11 cellular contexts compared by ENCODE assay signal in genomic region chr1:147177611-147178370, GRCh38. TPM values are rescaled to one million over a fixed set of nuclear protein-coding genes. Genes with fewer than 3 reads are reported as not detected.
DNase-seq lines count a peak whose midpoint lies in the region; ATAC-seq and TF ChIP-seq lines count a peak whose summit lies in the region.
"Had no signal": no experiment of that assay in that cellular context is flagged by ENCODE, and none has a peak within 500 bp of the region (broad histone marks: within the 10 kb centered on the region; RNA-seq: fewer than 3 reads in every experiment).

No MANE protein-coding gene starts in this region.

- DNase-seq in GM23248: peak; percentile 63
- no peak for DNase-seq in brain microvascular endothelial cell
- DNase-seq in central memory CD4-positive, alpha-beta T cell: no peak
- no peak for DNase-seq in NCI-H1105 (lab: John Stamatoyannopoulos, UW)
- no peak for DNase-seq in amygdala (lab: John Stamatoyannopoulos, UW)
- DNase-seq: head of caudate nucleus had no signal

- H3K4me2 ChIP-seq in GM23248 (ENCODE audit: unreplicated experiment): peak overlapping the region; percentile 79
- H3K4me2 ChIP-seq: KMS-11 had no signal

- peak; percentile 32 for TF ChIP-seq CTCF in brain microvascular endothelial cell (IDR thresholded peaks at IDR 0.05; ENCODE audit: low read depth, low read length, missing control alignments)

- H3K36me3 Mint-ChIP-seq in stimulated activated memory B cell treated with anti-CD40 and anti-IgM and Interleukin-4, amounts not matched to agents 10 μg/mL and 1 μg/mL and 100 μg/mL, for 72 hours: peaks cover 19% of the 10 kb centered on the region

- peaks cover 19% of the 10 kb centered on the region for H3K79me2 ChIP-seq in GM23248 (ENCODE audit: insufficient read depth)

- H3K4me1 Mint-ChIP-seq in stimulated activated memory B cell treated with anti-CD40 and anti-IgM and Interleukin-4, amounts not matched to agents 10 μg/mL and 1 μg/mL and 100 μg/mL, for 72 hours: peaks cover 14% of the 10 kb centered on the region

- H2AFZ ChIP-seq in GM23248: peak overlapping the region; percentile 93

- no peaks in the 10 kb centered on the region for H3K27me3 ChIP-seq in GM23248 (replicated peaks; ENCODE audit: insufficient read depth)
- H3K27me3 ChIP-seq in brain microvascular endothelial cell (replicated peaks): no peaks in the 10 kb centered on the region
- H3K27me3 ChIP-seq in iPS-15b (ENCODE audit: control insufficient read depth, insufficient read depth, low read length): peaks cover 12% of the 10 kb centered on the region

- H3K4me3 Mint-ChIP-seq in stimulated activated memory B cell treated with anti-CD40 and anti-IgM and Interleukin-4, amounts not matched to agents 10 μg/mL and 1 μg/mL and 100 μg/mL, for 72 hours: no peak overlapping the region

- in situ Hi-C loops in GM23248 (cut with MboI) (loop anchor here (10.0 kb wide), 1 partner anchor 47 kb away; the partner anchor contains the start of gene FMO5), brain microvascular endothelial cell (cut with HindIII; ENCODE audit: low pct_ligation_motif_present, low sequenced_read_pairs) (no loop called here)

- WGBS in GM23248 (ENCODE audit: low coverage in 1 of 2, low lambda C conversion rate in 2 of 2, missing lambda C conversion rate in 2 of 2), 2 experiments: 5 to 7% methylated on average over 25 to 29 of the region's 36 CpGs

- no peaks in the 10 kb centered on the region for H4K20me1 ChIP-seq in GM23248 (ENCODE audit: insufficient read depth)

- peak overlapping the region; percentile 31 for H3K27ac ChIP-seq in GM23248
- H3K27ac ChIP-seq in brain microvascular endothelial cell: no peak overlapping the region
- H3K27ac ChIP-seq: KMS-11 had no signal

- H3K9me3 Mint-ChIP-seq in stimulated activated memory B cell treated with anti-CD40 and anti-IgM and Interleukin-4, amounts not matched to agents 10 μg/mL and 1 μg/mL and 100 μg/mL, for 72 hours: no peaks in the 10 kb centered on the region

- no peaks in the 10 kb centered on the region for H3K9me3 ChIP-seq in GM23248 (ENCODE audit: low read depth)
- no peaks in the 10 kb centered on the region for H3K9me3 ChIP-seq in iPS-15b (ENCODE audit: control insufficient read depth, insufficient read depth, low read length)

- no peaks in the 10 kb centered on the region for H3K36me3 ChIP-seq in GM23248 (ENCODE audit: low read depth)
- no peaks in the 10 kb centered on the region for H3K36me3 ChIP-seq in brain microvascular endothelial cell (replicated peaks)
- H3K36me3 ChIP-seq in iPS-15b (ENCODE audit: control insufficient read depth, insufficient read depth, low read length): no peaks in the 10 kb centered on the region

- H3K9ac ChIP-seq in GM23248 (peak overlapping the region; percentile 66), iPS-15b (ENCODE audit: low read depth, low read length) (no peak overlapping the region)
- H3K9ac ChIP-seq: KMS-11 had no signal

- ATAC-seq in stimulated activated memory B cell treated with anti-CD40 and anti-IgM and Interleukin-4, amounts not matched to agents 10 μg/mL and 1 μg/mL and 100 μg/mL, for 72 hours: peak; percentile 34
- no peak for ATAC-seq in GM19351 (IDR thresholded peaks at IDR 0.05; ENCODE audit: unreplicated experiment)

- peaks cover 20% of the 10 kb centered on the region for H3F3A ChIP-seq in GM23248 (ENCODE audit: insufficient read depth)

- H3K9me2 ChIP-seq in GM23248 (ENCODE audit: insufficient read depth): no peaks in the 10 kb centered on the region

- no peak overlapping the region for H3K27ac Mint-ChIP-seq in stimulated activated memory B cell treated with anti-CD40 and anti-IgM and Interleukin-4, amounts not matched to agents 10 μg/mL and 1 μg/mL and 100 μg/mL, for 72 hours

- no peaks in the 10 kb centered on the region for H3K27me3 Mint-ChIP-seq in stimulated activated memory B cell treated with anti-CD40 and anti-IgM and Interleukin-4, amounts not matched to agents 10 μg/mL and 1 μg/mL and 100 μg/mL, for 72 hours

- peak overlapping the region; percentile 66 for H3K4me3 ChIP-seq in GM23248
- H3K4me3 ChIP-seq in brain microvascular endothelial cell (ENCODE audit: low read depth, low read length): peak overlapping the region; percentile 43
- H3K4me3 ChIP-seq in iPS-15b (ENCODE audit: low read depth, low read length): peak overlapping the region; percentile 20

- H3K4me1 ChIP-seq in GM23248 (ENCODE audit: insufficient read depth) (peaks cover 26% of the 10 kb centered on the region), iPS-15b (ENCODE audit: control insufficient read depth, insufficient read depth, low read length) (no peaks in the 10 kb centered on the region)

RNA-seq across cellular contexts. Expression of gene PRKAB2, which starts 5.5 kb away (rescaled TPM):
- 24.6 and 42.2 TPM in 2 replicates for total RNA-seq in GM23248 (2014; rRNA removed; shearing (Covaris generic))
- polyA plus RNA-seq in GM23248 (2016; fragmentation: Nextera tagmentation; extraction: Ambion mirVana): 18.0 and 18.2 TPM in 2 replicates

RNA-seq across cellular contexts. Expression of gene FMO5, which starts 47.3 kb away (rescaled TPM):
- total RNA-seq in GM23248 (2014; rRNA removed; shearing (Covaris generic)): 1.8 and 4.9 TPM in 2 replicates
- 1.1 and 1.2 TPM in 2 replicates for polyA plus RNA-seq in GM23248 (2016; fragmentation: Nextera tagmentation; extraction: Ambion mirVana)
- polyA plus RNA-seq: neural cell had no signal
